In genomic region chr5:59021837-59022514, GRCh38 we compare ENCODE assay signal across 9 cellular contexts.
DNase-seq lines count a peak whose midpoint lies in the region; ATAC-seq and TF ChIP-seq lines count a peak whose summit lies in the region.
"Had no signal": no experiment of that assay in that cellular context is flagged by ENCODE, and none has a peak within 500 bp of the region (broad histone marks: within the 10 kb centered on the region; RNA-seq: fewer than 3 reads in every experiment).

No MANE protein-coding gene starts in this region.

- WGBS in psoas muscle, 3 donors, result 44 to 65% (median 53%) methylated on average over 7 of the region's 7 CpGs

- peaks cover 50% of the 10 kb centered on the region for H3K4me1 Mint-ChIP-seq in central memory CD8-positive, alpha-beta T cell

- peaks cover 22% of the 10 kb centered on the region for H3K36me3 Mint-ChIP-seq in central memory CD8-positive, alpha-beta T cell (ENCODE audit: insufficient read depth)

- no peaks in the 10 kb centered on the region for H3K27me3 ChIP-seq in psoas muscle (ENCODE audit: insufficient read depth in 3 of 3, low read length in 2 of 3)

- peaks cover under 1 to 16% of the 10 kb centered on the region in 2 donors for H3K36me3 ChIP-seq in psoas muscle (ENCODE audit: insufficient read depth in 1 of 2, low read depth in 1 of 2)

- no peak for TF ChIP-seq CTCF in psoas muscle (IDR thresholded peaks at IDR 0.05)

- peaks cover 48% of the 10 kb centered on the region for H3K4me1 ChIP-seq in psoas muscle

- intact Hi-C loops in psoas muscle (cut with DNase I), result no loop called here

- H3K9me3 Mint-ChIP-seq in central memory CD8-positive, alpha-beta T cell, result no peaks in the 10 kb centered on the region

- H3K27ac ChIP-seq in psoas muscle, result peak overlapping the region; percentile 82

- H3K27me3 Mint-ChIP-seq in central memory CD8-positive, alpha-beta T cell, result no peaks in the 10 kb centered on the region

- no peak for ATAC-seq in central memory CD8-positive, alpha-beta T cell (replicated peaks; ENCODE audit: extremely low read depth, poor library complexity, severe bottlenecking)
- ATAC-seq in psoas muscle (peak; percentile 74 to 80 (median 80)), GM21515 (IDR thresholded peaks at IDR 0.05; ENCODE audit: unreplicated experiment) (no peak)

- peak overlapping the region; percentile 22 for H3K4me3 ChIP-seq in psoas muscle

- DNase-seq in NCI-H510A treated with DMSO at 0.1 percent for 48 hours (lab: John Stamatoyannopoulos, UW) (peak; percentile 32), NCI-H510A (lab: John Stamatoyannopoulos, UW) (no peak), NCI-H1105 treated with DMSO at 0.1 percent for 48 hours (lab: John Stamatoyannopoulos, UW) (peak; percentile 52), psoas muscle (peak; percentile 69 to 84), NCI-H2081 treated with DMSO at 0.1 percent for 48 hours (lab: John Stamatoyannopoulos, UW) (no peak)
- DNase-seq in central memory CD8-positive, alpha-beta T cell (ENCODE audit: low spot score in 2 of 2), result no peak
- no peak for DNase-seq in activated CD8-positive, alpha-beta memory T cell treated with anti-CD3 and anti-CD28 coated beads, Interleukin-2, amount 50 U/mL, for 48 hours
- DNase-seq: NCI-H524 treated with DMSO at 0.1 percent for 48 hours had no signal

- no peak overlapping the region for H3K4me3 Mint-ChIP-seq in central memory CD8-positive, alpha-beta T cell

- H3K9me3 ChIP-seq in psoas muscle, result no peaks in the 10 kb centered on the region

- peak overlapping the region; percentile 12 for H3K27ac Mint-ChIP-seq in central memory CD8-positive, alpha-beta T cell (ENCODE audit: low read depth)

Comparison
In these comparisons a context has a peak if more than half of its experiments do, and no peak if none do; other contexts are left out.
1. DNase-seq: peak in NCI-H510A treated with DMSO at 0.1 percent for 48 hours (single experiment), NCI-H1105 treated with DMSO at 0.1 percent for 48 hours (single experiment) and psoas muscle (2 of 2); none in NCI-H510A (single experiment), central memory CD8-positive, alpha-beta T cell (0 of 2), activated CD8-positive, alpha-beta memory T cell treated with anti-CD3 and anti-CD28 coated beads, Interleukin-2, amount 50 U/mL, for 48 hours (single experiment) and NCI-H2081 treated with DMSO at 0.1 percent for 48 hours (single experiment).
2. ATAC-seq: peak in psoas muscle (4 of 4); none in central memory CD8-positive, alpha-beta T cell (single experiment) and GM21515 (single experiment).